Comparison of ENCODE assay signal across 30 cellular contexts in genomic region chr1:15115542-15116330, GRCh38. TPM values are rescaled to one million over a fixed set of nuclear protein-coding genes. Genes with fewer than 3 reads are reported as not detected.
"Had no signal": no experiment of that assay in that cellular context is flagged by ENCODE, and none has a peak within 500 bp of the region (broad histone marks: within the 10 kb centered on the region; RNA-seq: fewer than 3 reads in every experiment).

No MANE protein-coding gene starts in this region.

- H3K9me3 ChIP-seq: colonic mucosa, gastrocnemius medialis had no signal

- H3K36me3 ChIP-seq: brain microvascular endothelial cell, cardiac muscle cell, colonic mucosa, gastrocnemius medialis, WERI-Rb-1 had no signal

- H3K4me3 ChIP-seq: cardiac muscle cell, colonic mucosa, gastrocnemius medialis had no signal

- DNase-seq: activated B cell treated with CpG ODN at 0.5 μM for 24 hours; activated CD4-positive, alpha-beta memory T cell treated with anti-CD3 and anti-CD28 coated beads for 36 hours; activated CD4-positive, alpha-beta T cell treated with anti-CD3 and anti-CD28 coated beads, Interleukin-2, amount 10 ng/mL, durations not matched to agents 24 days and 14 days; activated CD8-positive, alpha-beta memory T cell treated with anti-CD3 and anti-CD28 coated beads, Interleukin-2, amount 10 ng/mL, durations not matched to agents 7 days and 5 days; activated CD8-positive, alpha-beta memory T cell treated with anti-CD3 and anti-CD28 coated beads, Interleukin-2, amount 50 U/mL, for 4 hours; activated CD8-positive, alpha-beta T cell treated with anti-CD3 and anti-CD28 coated beads, Interleukin-2, amount 10 ng/mL, durations not matched to agents 7 days and 5 days; activated effector memory CD4-positive, alpha-beta T cell treated with anti-CD3 and anti-CD28 coated beads, Interleukin-2, amount 50 U/mL, for 16 hours; activated naive CD4-positive, alpha-beta T cell treated with anti-CD3 and anti-CD28 coated beads for 36 hours; activated naive CD8-positive, alpha-beta T cell treated with anti-CD3 and anti-CD28 coated beads for 36 hours; activated naive CD8-positive, alpha-beta T cell treated with anti-CD3 and anti-CD28 coated beads, Interleukin-2, amount 50 U/mL, for 24 hours; activated T-cell treated with anti-CD3 and anti-CD28 coated beads, Interleukin-2, amount 50 U/mL, for 1 hour; activated T-cell treated with anti-CD3 and anti-CD28 coated beads, Interleukin-2, amount 50 U/mL, for 48 hours; amniotic stem cell; anterior cingulate cortex; brain microvascular endothelial cell; central memory CD4-positive, alpha-beta T cell; cerebellar nuclear complex; colonic mucosa; effector CD8-positive, alpha-beta T cell; foreskin keratinocyte; gastrocnemius medialis; T-helper 2 cell; WERI-Rb-1 had no signal

- H3K27ac ChIP-seq: brain microvascular endothelial cell, cardiac muscle cell, colonic mucosa, epithelial cell of prostate, foreskin keratinocyte, gastrocnemius medialis, WERI-Rb-1 had no signal

- FAIRE-seq: astrocyte, endometrium, endothelial cell of umbilical vein had no signal

- H3K4me1 ChIP-seq: colonic mucosa, foreskin keratinocyte, gastrocnemius medialis had no signal

- ATAC-seq: activated CD4-positive, CD25-positive, alpha-beta regulatory T cell treated with anti-CD3 and anti-CD28 coated beads, Interleukin-2, amount 50 U/mL, for 24 hours; activated CD8-positive, alpha-beta memory T cell treated with anti-CD3 and anti-CD28 coated beads, Interleukin-2, amount 10 ng/mL, durations not matched to agents 7 days and 5 days; activated CD8-positive, alpha-beta T cell treated with anti-CD3 and anti-CD28 coated beads, Interleukin-2, amount 10 ng/mL, durations not matched to agents 7 days and 5 days; activated naive CD8-positive, alpha-beta T cell treated with anti-CD3 and anti-CD28 coated beads, Interleukin-2, amount 50 U/mL, for 24 hours; foreskin keratinocyte; gastrocnemius medialis had no signal

- H3K27me3 ChIP-seq: brain microvascular endothelial cell, cardiac muscle cell, colonic mucosa, gastrocnemius medialis had no signal

RNA-seq across cellular contexts. Expression of gene TMEM51, which starts 37.8 kb away (rescaled TPM):
- total RNA-seq: activated B cell treated with CpG ODN at 0.5 μM for 24 hours; activated CD4-positive, alpha-beta memory T cell treated with anti-CD3 and anti-CD28 coated beads for 36 hours; activated CD8-positive, alpha-beta memory T cell treated with anti-CD3 and anti-CD28 coated beads for 36 hours; activated CD8-positive, alpha-beta memory T cell treated with anti-CD3 and anti-CD28 coated beads, Interleukin-2, amount 10 ng/mL, durations not matched to agents 7 days and 5 days; activated naive CD8-positive, alpha-beta T cell treated with anti-CD3 and anti-CD28 coated beads for 36 hours had no signal
